In genomic region chr7:17646181-17646956, GRCh38 we compare ENCODE assay signal across 9 cellular contexts.
A peak's percentile ranks its signal among the peaks of the same experiment; 100 is the strongest.
DNase-seq lines count a peak whose midpoint lies in the region; ATAC-seq, FAIRE-seq and TF ChIP-seq lines count a peak whose summit lies in the region.
"Had no signal": no experiment of that assay in that cellular context is flagged by ENCODE, and none has a peak within 500 bp of the region (broad histone marks: within the 10 kb centered on the region; RNA-seq: fewer than 3 reads in every experiment).

No MANE protein-coding gene starts in this region.

- no peak for ATAC-seq in GM21576 (IDR thresholded peaks at IDR 0.05; ENCODE audit: unreplicated experiment)
- no peak for ATAC-seq in HG03280 (IDR thresholded peaks at IDR 0.05; ENCODE audit: unreplicated experiment)

- H3K9me3 Mint-ChIP-seq in activated T-cell treated with anti-CD3 and anti-CD28 coated beads, Interleukin-2, amount 50 U/mL, for 24 hours, result peaks cover 4% of the 10 kb centered on the region
- H3K9me3 Mint-ChIP-seq: T-helper 2 cell treated with Interferon-gamma antibody and Interleukin-4, amounts not matched to agents 5 μg/mL and 100 μg/mL, for 36 hours had no signal

- H3K4me2 ChIP-seq in neural cell (ENCODE audit: low read length), result no peak overlapping the region

- H4K20me1 ChIP-seq in neural cell (ENCODE audit: insufficient read depth), result no peaks in the 10 kb centered on the region

- H3K9me3 ChIP-seq in neural cell (ENCODE audit: low read length), result no peaks in the 10 kb centered on the region

- TF ChIP-seq RAD21 in neural cell (conservative IDR thresholded peaks at IDR 0.05), result peak; percentile 81

- H3K27ac ChIP-seq in neural cell (ENCODE audit: low read length), result no peak overlapping the region

- no peak for TF ChIP-seq EP300 in neural cell (conservative IDR thresholded peaks at IDR 0.05; ENCODE audit: poor library complexity, severe bottlenecking)

- H3K27ac Mint-ChIP-seq in activated T-cell treated with anti-CD3 and anti-CD28 coated beads, Interleukin-2, amount 50 U/mL, for 24 hours, result no peak overlapping the region
- H3K27ac Mint-ChIP-seq: T-helper 2 cell treated with Interferon-gamma antibody and Interleukin-4, amounts not matched to agents 5 μg/mL and 100 μg/mL, for 36 hours had no signal

- H3K9me2 ChIP-seq in neural cell (ENCODE audit: insufficient read depth, low read length), result no peaks in the 10 kb centered on the region

- FAIRE-seq in endometrium (lab: Jason Lieb, UNC), result peak; percentile 81

- no peaks in the 10 kb centered on the region for H3K36me3 ChIP-seq in neural cell (ENCODE audit: insufficient read depth, low read length)

- no peak overlapping the region for H3K4me3 ChIP-seq in neural cell (ENCODE audit: low read length)

- peaks cover 32% of the 10 kb centered on the region for H3K27me3 Mint-ChIP-seq in activated T-cell treated with anti-CD3 and anti-CD28 coated beads, Interleukin-2, amount 50 U/mL, for 24 hours

- no peaks in the 10 kb centered on the region for H3K27me3 ChIP-seq in neural cell (ENCODE audit: insufficient read depth, low read depth, low read length)

- no peaks in the 10 kb centered on the region for H3K36me3 Mint-ChIP-seq in activated T-cell treated with anti-CD3 and anti-CD28 coated beads, Interleukin-2, amount 50 U/mL, for 24 hours (ENCODE audit: low read depth)

- no peaks in the 10 kb centered on the region for H3K4me1 Mint-ChIP-seq in activated T-cell treated with anti-CD3 and anti-CD28 coated beads, Interleukin-2, amount 50 U/mL, for 24 hours (ENCODE audit: low read depth)

- no peaks in the 10 kb centered on the region for H3K79me2 ChIP-seq in neural cell (replicated peaks; ENCODE audit: insufficient read depth, low read length)

- peak; percentile 58 for DNase-seq in ELR (ENCODE audit: low read depth)
- peak; percentile 31 for DNase-seq in NCI-H69 (lab: John Stamatoyannopoulos, UW)
- no peak for DNase-seq in germinal center (ENCODE audit: low spot score)
- DNase-seq in activated T-cell treated with anti-CD3 and anti-CD28 coated beads, Interleukin-2, amount 50 U/mL, for 24 hours, result no peak

- no peak overlapping the region for H3K9ac ChIP-seq in neural cell (ENCODE audit: low read length)

- H3F3A ChIP-seq in neural cell (ENCODE audit: insufficient read depth, low read length, poor library complexity, severe bottlenecking), result no peaks in the 10 kb centered on the region

- TF ChIP-seq CTCF in neural cell (IDR thresholded peaks at IDR 0.05; ENCODE audit: poor library complexity, severe bottlenecking), result peak; percentile 74

- H2AFZ ChIP-seq in neural cell (ENCODE audit: low read depth, low read length), result no peak overlapping the region

- H3K4me3 Mint-ChIP-seq in activated T-cell treated with anti-CD3 and anti-CD28 coated beads, Interleukin-2, amount 50 U/mL, for 24 hours, result no peak overlapping the region
- H3K4me3 Mint-ChIP-seq: T-helper 2 cell treated with Interferon-gamma antibody and Interleukin-4, amounts not matched to agents 5 μg/mL and 100 μg/mL, for 36 hours had no signal

TF ChIP-seq in neural cell, 6 proteins besides CTCF, POLR2A, EP300 and RAD21:
- TF ChIP-seq SMC3 (conservative IDR thresholded peaks at IDR 0.05; ENCODE audit: poor library complexity), result peak; percentile 84
- no peak for TF ChIP-seq EZH2 (IDR thresholded peaks at IDR 0.05; ENCODE audit: borderline replicate concordance, insufficient read depth, low read length, poor library complexity, severe bottlenecking)
- no peak for TF ChIP-seq REST (IDR thresholded peaks at IDR 0.05; ENCODE audit: borderline replicate concordance)

Comparison
In these comparisons a context has a peak if more than half of its experiments do, and no peak if none do; other contexts are left out.
1. DNase-seq: peak in ELR (single experiment) and NCI-H69 (single experiment); none in germinal center (single experiment) and activated T-cell treated with anti-CD3 and anti-CD28 coated beads, Interleukin-2, amount 50 U/mL, for 24 hours (single experiment).